Comparison of ENCODE assay signal across 9 cellular contexts in genomic region chr6:43627008-43627825, GRCh38. TPM values are rescaled to one million over a fixed set of nuclear protein-coding genes. Genes with fewer than 3 reads are reported as not detected.
DNase-seq lines count a peak whose midpoint lies in the region; FAIRE-seq and TF ChIP-seq lines count a peak whose summit lies in the region.
"Had no signal": no experiment of that assay in that cellular context is flagged by ENCODE, and none has a peak within 500 bp of the region (broad histone marks: within the 10 kb centered on the region; RNA-seq: fewer than 3 reads in every experiment).

No MANE protein-coding gene starts in this region.

- H3K4me1 ChIP-seq in endodermal cell (ENCODE audit: control insufficient read depth, insufficient read depth, low read length): no peaks in the 10 kb centered on the region

- in situ Hi-C loops in SK-MEL-5 (cut with HindIII; ENCODE audit: low pct_unique_long_range_greater_than_20kb, low sequenced_read_pairs): no loop called here

- H3K27me3 Mint-ChIP-seq in endodermal cell (ENCODE audit: insufficient read depth): no peaks in the 10 kb centered on the region

- peaks cover 46% of the 10 kb centered on the region for H3K36me3 Mint-ChIP-seq in endodermal cell (ENCODE audit: low read depth)

- peak overlapping the region; percentile 4 for H3K27ac Mint-ChIP-seq in endodermal cell

- H3K4me1 Mint-ChIP-seq in endodermal cell: peaks cover 29% of the 10 kb centered on the region

- no peak for TF ChIP-seq CTCF in endodermal cell (conservative IDR thresholded peaks at IDR 0.05)

- H3K4me3 Mint-ChIP-seq in endodermal cell: peak overlapping the region; percentile 80

- no peak for FAIRE-seq in urothelium cell line (lab: Jason Lieb, UNC)

- peak overlapping the region; percentile 25 for H3K4me3 ChIP-seq in endodermal cell (ENCODE audit: low read length)

- H3K27me3 ChIP-seq in endodermal cell (ENCODE audit: control insufficient read depth, insufficient read depth, low read length, poor library complexity, severe bottlenecking): no peaks in the 10 kb centered on the region

- no peak overlapping the region for H3K27ac ChIP-seq in endodermal cell (ENCODE audit: low read depth, low read length)

- DNase-seq in CMK (ENCODE audit: low read depth) (peak; percentile 67), HT-29 (ENCODE audit: low spot score) (peak; percentile 94), SK-MEL-5 (ENCODE audit: low read depth, low spot score) (peak; percentile 96), endodermal cell (no peak), midbrain (lab: John Stamatoyannopoulos, UW) (peak; percentile 19), urothelium cell line (ENCODE audit: low spot score) (peak; percentile 79)
- no peak for DNase-seq in stimulated activated CD4-positive, alpha-beta T cell treated with anti-CD3 and anti-CD28 coated beads, Interleukin-12 subunit alpha, Interleukin-12 subunit beta, amount 100 ng/mL, for 4 hours
- DNase-seq in activated CD8-positive, alpha-beta memory T cell treated with anti-CD3 and anti-CD28 coated beads for 24 hours: no peak

- whole genome bisulfite sequencing in endodermal cell (ENCODE audit: insufficient coverage in 1 of 2, insufficient read length in 1 of 2), 2 experiments: 89 to 100% methylated on average over 4 to 5 of the region's 5 CpGs

- H3K9me3 Mint-ChIP-seq in endodermal cell: no peaks in the 10 kb centered on the region

- H3K36me3 ChIP-seq in endodermal cell (ENCODE audit: control insufficient read depth, insufficient read depth, low read length): peaks cover 49% of the 10 kb centered on the region

- H3K9ac ChIP-seq in endodermal cell (ENCODE audit: extremely low read depth, low read length, poor library complexity, severe bottlenecking): no peak overlapping the region

- no peaks in the 10 kb centered on the region for H3K9me3 ChIP-seq in endodermal cell (ENCODE audit: control insufficient read depth, low read length)

RNA-seq across cellular contexts. Expression of gene GTPBP2, which starts 1.8 kb away (rescaled TPM):
- 71.9 and 83.1 TPM in 2 replicates for total RNA-seq in HT-29 (2014; rRNA removed; shearing (Covaris generic))
- total RNA-seq in SK-MEL-5 (2014; rRNA removed; shearing (Covaris generic)): 95.2 and 101 TPM in 2 replicates
- 76.0 and 91.5 TPM in 2 replicates for polyA plus RNA-seq in SK-MEL-5 (2015; cell fraction: cytosol; rRNA removed)
- 1,005 and 1,042 TPM in 2 replicates for polyA plus RNA-seq in SK-MEL-5 (2015; cell fraction: nucleus; rRNA removed)
- total RNA-seq in endodermal cell: 10 to 100 TPM; 87.9 to 90.6 TPM
- 64.2 TPM for polyA plus RNA-seq in endodermal cell (2013, experiment 1 of 2)
- polyA plus RNA-seq in endodermal cell (2013, experiment 2 of 2): 53.7 TPM

RNA-seq across cellular contexts. Expression of gene MAD2L1BP, which starts 8.4 kb away (rescaled TPM):
- 32.1 and 36.8 TPM in 2 replicates for total RNA-seq in HT-29 (2014; rRNA removed; shearing (Covaris generic))
- total RNA-seq in SK-MEL-5 (2014; rRNA removed; shearing (Covaris generic)): 161 and 166 TPM in 2 replicates
- 143 and 159 TPM in 2 replicates for polyA plus RNA-seq in SK-MEL-5 (2015; cell fraction: cytosol; rRNA removed)
- 108 and 149 TPM in 2 replicates for polyA plus RNA-seq in SK-MEL-5 (2015; cell fraction: nucleus; rRNA removed)
- 10 to 100 TPM; 32.7 to 41.5 TPM for total RNA-seq in endodermal cell
- polyA plus RNA-seq in endodermal cell (2013, experiment 1 of 2): 33.2 TPM
- 31.6 TPM for polyA plus RNA-seq in endodermal cell (2013, experiment 2 of 2)

RNA-seq across cellular contexts. Expression of gene RSPH9, which starts 17.6 kb away (rescaled TPM):
- not detected in 2 replicates for total RNA-seq in HT-29 (2014; rRNA removed; shearing (Covaris generic))
- total RNA-seq in SK-MEL-5 (2014; rRNA removed; shearing (Covaris generic)): 1.1 and 1.7 TPM in 2 replicates
- polyA plus RNA-seq in SK-MEL-5 (2015; cell fraction: cytosol; rRNA removed): 0.98 and 1.0 TPM in 2 replicates
- polyA plus RNA-seq in SK-MEL-5 (2015; cell fraction: nucleus; rRNA removed): 0.08 and 0.36 TPM in 2 replicates
- total RNA-seq in endodermal cell: under 1 TPM; 0.44 to 0.64 TPM
- polyA plus RNA-seq in endodermal cell (2013, experiment 1 of 2): 1.7 TPM
- polyA plus RNA-seq in endodermal cell (2013, experiment 2 of 2): 1.2 TPM
- total RNA-seq: T-helper 1 cell treated with Interleukin-12 subunit alpha and Interleukin-12 subunit beta and Interleukin-4 antibody, amounts not matched to agents 30 ng/mL and 1 ng/mL, for 36 hours had no signal

RNA-seq across cellular contexts. Expression of gene POLH, which starts 51.2 kb away (rescaled TPM):
- 4.7 and 6.6 TPM in 2 replicates for total RNA-seq in HT-29 (2014; rRNA removed; shearing (Covaris generic))
- 7.2 and 8.7 TPM in 2 replicates for total RNA-seq in SK-MEL-5 (2014; rRNA removed; shearing (Covaris generic))
- 8.1 and 9.8 TPM in 2 replicates for polyA plus RNA-seq in SK-MEL-5 (2015; cell fraction: cytosol; rRNA removed)
- 7.9 and 10.9 TPM in 2 replicates for polyA plus RNA-seq in SK-MEL-5 (2015; cell fraction: nucleus; rRNA removed)
- 10 to 100 TPM; 11.2 to 18.8 TPM for total RNA-seq in endodermal cell
- polyA plus RNA-seq in endodermal cell (2013, experiment 1 of 2): 11.0 TPM
- 11.1 TPM for polyA plus RNA-seq in endodermal cell (2013, experiment 2 of 2)

RNA-seq across cellular contexts. Expression of gene XPO5, which starts 51.4 kb away (rescaled TPM):
- total RNA-seq in HT-29 (2014; rRNA removed; shearing (Covaris generic)): 65.9 and 71.0 TPM in 2 replicates
- total RNA-seq in SK-MEL-5 (2014; rRNA removed; shearing (Covaris generic)): 51.4 and 55.3 TPM in 2 replicates
- 51.3 and 52.7 TPM in 2 replicates for polyA plus RNA-seq in SK-MEL-5 (2015; cell fraction: cytosol; rRNA removed)
- polyA plus RNA-seq in SK-MEL-5 (2015; cell fraction: nucleus; rRNA removed): 76.8 and 110 TPM in 2 replicates
- total RNA-seq in endodermal cell: 10 to 100 TPM; 70.8 to 74.3 TPM
- 55.8 TPM for polyA plus RNA-seq in endodermal cell (2013, experiment 1 of 2)
- 51.4 TPM for polyA plus RNA-seq in endodermal cell (2013, experiment 2 of 2)

Comparison
In these comparisons a context has a peak if more than half of its experiments do, and no peak if none do; other contexts are left out.
1. DNase-seq: peak in CMK (single experiment), HT-29 (single experiment), SK-MEL-5 (single experiment), midbrain (single experiment) and urothelium cell line (single experiment); none in endodermal cell (single experiment), stimulated activated CD4-positive, alpha-beta T cell treated with anti-CD3 and anti-CD28 coated beads, Interleukin-12 subunit alpha, Interleukin-12 subunit beta, amount 100 ng/mL, for 4 hours (single experiment) and activated CD8-positive, alpha-beta memory T cell treated with anti-CD3 and anti-CD28 coated beads for 24 hours (single experiment).